ENCODE assay signal across 1 cellular context in the genomic region with DNA sequence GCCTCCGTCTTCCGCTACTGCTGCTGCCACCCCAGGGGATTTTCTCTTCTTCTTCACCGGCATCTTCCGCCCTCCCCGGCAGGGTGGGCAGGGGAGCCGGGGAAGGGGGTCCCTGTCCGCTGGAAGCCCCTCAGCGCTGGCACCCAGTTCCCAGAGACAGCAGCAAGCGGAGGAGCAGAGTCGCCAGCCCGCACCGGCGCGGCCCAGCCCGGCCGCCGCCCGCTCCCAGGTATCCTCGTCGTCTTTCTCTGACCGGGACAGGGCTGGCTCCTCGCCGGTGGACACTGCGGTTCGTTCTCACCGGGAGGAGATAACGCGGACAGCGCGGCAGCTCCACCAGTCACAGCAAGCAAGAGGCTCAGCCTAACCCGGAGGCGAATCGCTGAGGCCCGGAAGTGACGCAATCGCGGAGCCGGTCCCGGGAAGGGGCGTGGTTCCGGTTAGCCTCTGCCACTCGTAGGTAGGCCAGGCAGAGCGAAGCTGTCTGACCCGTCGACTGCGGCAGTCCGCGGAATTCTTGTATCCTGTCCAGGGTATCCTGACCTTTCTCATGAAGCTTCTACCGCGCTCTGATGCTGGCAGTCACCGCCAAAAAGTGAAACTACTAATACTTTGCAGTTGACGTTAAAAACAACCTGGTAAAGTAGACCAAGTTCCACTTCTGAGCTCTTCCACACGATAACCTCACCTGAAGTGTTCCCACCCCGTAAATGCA.
TF ChIP-seq lines count a peak whose summit lies in the region.

DCUN1D5 (minus strand) TSS at position 351 of the 715 bp plus-strand sequence; CDS start at position 63, 288 bp downstream.

TF ChIP-seq in K562, 482 proteins besides CTCF, POLR2A, EP300 and RAD21 (continued from another document and continues in another):
- TF ChIP-seq, protein P1, sequence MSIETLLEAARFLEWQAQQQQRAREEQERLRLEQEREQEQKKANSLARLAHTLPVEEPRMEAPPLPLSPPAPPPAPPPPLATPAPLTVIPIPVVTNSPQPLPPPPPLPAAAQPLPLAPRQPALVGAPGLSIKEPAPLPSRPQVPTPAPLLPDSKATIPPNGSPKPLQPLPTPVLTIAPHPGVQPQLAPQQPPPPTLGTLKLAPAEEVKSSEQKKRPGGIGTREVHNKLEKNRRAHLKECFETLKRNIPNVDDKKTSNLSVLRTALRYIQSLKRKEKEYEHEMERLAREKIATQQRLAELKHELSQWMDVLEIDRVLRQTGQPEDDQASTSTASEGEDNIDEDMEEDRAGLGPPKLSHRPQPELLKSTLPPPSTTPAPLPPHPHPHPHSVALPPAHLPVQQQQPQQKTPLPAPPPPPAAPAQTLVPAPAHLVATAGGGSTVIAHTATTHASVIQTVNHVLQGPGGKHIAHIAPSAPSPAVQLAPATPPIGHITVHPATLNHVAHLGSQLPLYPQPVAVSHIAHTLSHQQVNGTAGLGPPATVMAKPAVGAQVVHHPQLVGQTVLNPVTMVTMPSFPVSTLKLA (conservative IDR thresholded peaks at IDR 0.05), result peak; percentile 40 to 75
- TF ChIP-seq SPI1 (IDR thresholded peaks at IDR 0.05; ENCODE audit: borderline replicate concordance, low read depth, low read length) (no peak), CXXC5 (CRISPR knock-in tag; IDR thresholded peaks at IDR 0.05) (peak; percentile 78), KLF13 (tag; IDR thresholded peaks at IDR 0.05; ENCODE audit: borderline replicate concordance, low read depth) (0 out of 2 replicates have a peak, but pooled peaks have one; percentile 44), ZBTB7A (IDR thresholded peaks at IDR 0.05; ENCODE audit: borderline replicate concordance, control insufficient read depth, low read depth, low read length) (peak; percentile 52), POLR2H (tag; IDR thresholded peaks at IDR 0.05; ENCODE audit: low read depth) (peak; percentile 81; the same call in 1 of the 2 replicates), CUX1 (CRISPR knock-in tag; IDR thresholded peaks at IDR 0.05) (no peak), RBM34 (IDR thresholded peaks at IDR 0.05; ENCODE audit: borderline replicate concordance, insufficient read depth, low read length) (no peak), ZNF24 (IDR thresholded peaks at IDR 0.05) (peak; percentile 24; the same call in 1 of the 2 replicates), MCM2 (IDR thresholded peaks at IDR 0.05; ENCODE audit: low read depth) (no peak), SMC3 (conservative IDR thresholded peaks at IDR 0.05; ENCODE audit: insufficient read depth, low read depth, low read length) (no peak), MCM5 (IDR thresholded peaks at IDR 0.05; ENCODE audit: low read depth) (no peak), CREB3L1 (IDR thresholded peaks at IDR 0.05; ENCODE audit: borderline replicate concordance, low read depth) (peak; percentile 35; the same call in 1 of the 2 replicates), HIVEP1 (CRISPR knock-in tag; IDR thresholded peaks at IDR 0.05) (no peak), KDM2B (CRISPR knock-in tag; IDR thresholded peaks at IDR 0.05) (no peak), MEIS2 (IDR thresholded peaks at IDR 0.05; ENCODE audit: partially characterized antibody) (no peak), GMEB1 (CRISPR knock-in tag; IDR thresholded peaks at IDR 0.05) (peak; percentile 48; the same call in 1 of the 2 replicates), ZNF444 (CRISPR knock-in tag; IDR thresholded peaks at IDR 0.05) (no peak), ATF2 (CRISPR knock-in tag; IDR thresholded peaks at IDR 0.05) (peak; percentile 73), PHB2 (IDR thresholded peaks at IDR 0.05; ENCODE audit: low read depth) (no peak), NR2C1 (IDR thresholded peaks at IDR 0.05) (peak; percentile 97), NR2C1 (tag; IDR thresholded peaks at IDR 0.05) (peak; percentile 98), USF2 (CRISPR knock-in tag; IDR thresholded peaks at IDR 0.05) (no peak), NFIC (IDR thresholded peaks at IDR 0.05) (peak; percentile 35; the same call in 1 of the 2 replicates), ZKSCAN1 (IDR thresholded peaks at IDR 0.05; ENCODE audit: low read depth, low read length) (peak; percentile 25; the same call in 1 of the 2 replicates), ZNF174 (CRISPR knock-in tag; IDR thresholded peaks at IDR 0.05) (no peak)
- TF ChIP-seq, protein P2, sequence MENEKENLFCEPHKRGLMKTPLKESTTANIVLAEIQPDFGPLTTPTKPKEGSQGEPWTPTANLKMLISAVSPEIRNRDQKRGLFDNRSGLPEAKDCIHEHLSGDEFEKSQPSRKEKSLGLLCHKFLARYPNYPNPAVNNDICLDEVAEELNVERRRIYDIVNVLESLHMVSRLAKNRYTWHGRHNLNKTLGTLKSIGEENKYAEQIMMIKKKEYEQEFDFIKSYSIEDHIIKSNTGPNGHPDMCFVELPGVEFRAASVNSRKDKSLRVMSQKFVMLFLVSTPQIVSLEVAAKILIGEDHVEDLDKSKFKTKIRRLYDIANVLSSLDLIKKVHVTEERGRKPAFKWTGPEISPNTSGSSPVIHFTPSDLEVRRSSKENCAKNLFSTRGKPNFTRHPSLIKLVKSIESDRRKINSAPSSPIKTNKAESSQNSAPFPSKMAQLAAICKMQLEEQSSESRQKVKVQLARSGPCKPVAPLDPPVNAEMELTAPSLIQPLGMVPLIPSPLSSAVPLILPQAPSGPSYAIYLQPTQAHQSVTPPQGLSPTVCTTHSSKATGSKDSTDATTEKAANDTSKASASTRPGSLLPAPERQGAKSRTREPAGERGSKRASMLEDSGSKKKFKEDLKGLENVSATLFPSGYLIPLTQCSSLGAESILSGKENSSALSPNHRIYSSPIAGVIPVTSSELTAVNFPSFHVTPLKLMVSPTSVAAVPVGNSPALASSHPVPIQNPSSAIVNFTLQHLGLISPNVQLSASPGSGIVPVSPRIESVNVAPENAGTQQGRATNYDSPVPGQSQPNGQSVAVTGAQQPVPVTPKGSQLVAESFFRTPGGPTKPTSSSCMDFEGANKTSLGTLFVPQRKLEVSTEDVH (IDR thresholded peaks at IDR 0.05; ENCODE audit: low read depth, partially characterized antibody), result peak; percentile 65
- TF ChIP-seq, protein P3, sequence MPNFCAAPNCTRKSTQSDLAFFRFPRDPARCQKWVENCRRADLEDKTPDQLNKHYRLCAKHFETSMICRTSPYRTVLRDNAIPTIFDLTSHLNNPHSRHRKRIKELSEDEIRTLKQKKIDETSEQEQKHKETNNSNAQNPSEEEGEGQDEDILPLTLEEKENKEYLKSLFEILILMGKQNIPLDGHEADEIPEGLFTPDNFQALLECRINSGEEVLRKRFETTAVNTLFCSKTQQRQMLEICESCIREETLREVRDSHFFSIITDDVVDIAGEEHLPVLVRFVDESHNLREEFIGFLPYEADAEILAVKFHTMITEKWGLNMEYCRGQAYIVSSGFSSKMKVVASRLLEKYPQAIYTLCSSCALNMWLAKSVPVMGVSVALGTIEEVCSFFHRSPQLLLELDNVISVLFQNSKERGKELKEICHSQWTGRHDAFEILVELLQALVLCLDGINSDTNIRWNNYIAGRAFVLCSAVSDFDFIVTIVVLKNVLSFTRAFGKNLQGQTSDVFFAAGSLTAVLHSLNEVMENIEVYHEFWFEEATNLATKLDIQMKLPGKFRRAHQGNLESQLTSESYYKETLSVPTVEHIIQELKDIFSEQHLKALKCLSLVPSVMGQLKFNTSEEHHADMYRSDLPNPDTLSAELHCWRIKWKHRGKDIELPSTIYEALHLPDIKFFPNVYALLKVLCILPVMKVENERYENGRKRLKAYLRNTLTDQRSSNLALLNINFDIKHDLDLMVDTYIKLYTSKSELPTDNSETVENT (CRISPR knock-in tag; IDR thresholded peaks at IDR 0.05), result peak; percentile 72; the same call in 1 of the 2 replicates
- TF ChIP-seq, protein P4, sequence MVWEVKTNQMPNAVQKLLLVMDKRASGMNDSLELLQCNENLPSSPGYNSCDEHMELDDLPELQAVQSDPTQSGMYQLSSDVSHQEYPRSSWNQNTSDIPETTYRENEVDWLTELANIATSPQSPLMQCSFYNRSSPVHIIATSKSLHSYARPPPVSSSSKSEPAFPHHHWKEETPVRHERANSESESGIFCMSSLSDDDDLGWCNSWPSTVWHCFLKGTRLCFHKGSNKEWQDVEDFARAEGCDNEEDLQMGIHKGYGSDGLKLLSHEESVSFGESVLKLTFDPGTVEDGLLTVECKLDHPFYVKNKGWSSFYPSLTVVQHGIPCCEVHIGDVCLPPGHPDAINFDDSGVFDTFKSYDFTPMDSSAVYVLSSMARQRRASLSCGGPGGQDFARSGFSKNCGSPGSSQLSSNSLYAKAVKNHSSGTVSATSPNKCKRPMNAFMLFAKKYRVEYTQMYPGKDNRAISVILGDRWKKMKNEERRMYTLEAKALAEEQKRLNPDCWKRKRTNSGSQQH (CRISPR knock-in tag; IDR thresholded peaks at IDR 0.05), result no peak
- TF ChIP-seq, protein P5, sequence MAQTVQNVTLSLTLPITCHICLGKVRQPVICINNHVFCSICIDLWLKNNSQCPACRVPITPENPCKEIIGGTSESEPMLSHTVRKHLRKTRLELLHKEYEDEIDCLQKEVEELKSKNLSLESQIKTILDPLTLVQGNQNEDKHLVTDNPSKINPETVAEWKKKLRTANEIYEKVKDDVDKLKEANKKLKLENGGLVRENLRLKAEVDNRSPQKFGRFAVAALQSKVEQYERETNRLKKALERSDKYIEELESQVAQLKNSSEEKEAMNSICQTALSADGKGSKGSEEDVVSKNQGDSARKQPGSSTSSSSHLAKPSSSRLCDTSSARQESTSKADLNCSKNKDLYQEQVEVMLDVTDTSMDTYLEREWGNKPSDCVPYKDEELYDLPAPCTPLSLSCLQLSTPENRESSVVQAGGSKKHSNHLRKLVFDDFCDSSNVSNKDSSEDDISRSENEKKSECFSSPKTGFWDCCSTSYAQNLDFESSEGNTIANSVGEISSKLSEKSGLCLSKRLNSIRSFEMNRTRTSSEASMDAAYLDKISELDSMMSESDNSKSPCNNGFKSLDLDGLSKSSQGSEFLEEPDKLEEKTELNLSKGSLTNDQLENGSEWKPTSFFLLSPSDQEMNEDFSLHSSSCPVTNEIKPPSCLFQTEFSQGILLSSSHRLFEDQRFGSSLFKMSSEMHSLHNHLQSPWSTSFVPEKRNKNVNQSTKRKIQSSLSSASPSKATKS (CRISPR knock-in tag; IDR thresholded peaks at IDR 0.05), result no peak
